In the genomic region with DNA sequence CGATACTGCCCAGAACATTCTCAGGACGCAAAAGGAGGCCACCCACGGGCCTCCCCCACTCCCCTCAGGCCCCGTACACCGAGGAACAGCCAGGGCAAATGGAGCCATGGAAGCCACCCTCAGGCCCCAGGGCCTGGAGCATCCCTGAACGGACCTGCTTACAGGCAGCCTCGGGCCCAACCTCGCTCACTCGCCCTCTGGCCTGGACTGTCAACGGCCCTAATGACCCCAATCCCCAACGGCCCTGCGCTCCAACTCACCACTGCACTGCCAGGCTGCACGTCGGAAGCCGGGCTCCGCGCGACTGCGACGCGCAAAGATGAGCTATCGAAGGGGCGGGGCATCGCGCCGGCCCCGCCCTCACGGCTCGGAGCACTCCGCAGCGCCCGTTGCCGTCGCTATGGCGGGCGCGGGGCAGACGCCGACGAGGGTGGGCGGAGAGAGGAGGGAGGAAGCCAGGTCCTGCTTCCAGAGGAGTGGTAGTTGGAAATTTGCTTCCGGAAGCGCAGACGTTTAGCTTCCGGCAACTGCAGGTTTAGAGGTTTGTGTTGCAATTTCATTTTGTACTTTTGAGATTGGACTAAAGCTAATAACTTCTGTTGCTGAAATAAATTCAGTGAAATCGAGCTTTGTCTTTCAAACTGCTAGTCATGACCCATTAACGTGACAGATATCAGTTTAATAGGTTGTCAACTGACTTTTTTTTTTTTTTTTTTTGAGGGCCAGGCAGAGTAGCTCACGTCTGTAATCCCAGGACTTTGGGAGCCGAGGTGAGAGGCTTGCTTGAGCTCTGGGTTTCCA, we compare ENCODE assay signal across 8 cellular contexts. TPM values are rescaled to one million over a fixed set of nuclear protein-coding genes. Genes with fewer than 3 reads are reported as not detected.
DNase-seq lines count a peak whose midpoint lies in the region; ATAC-seq and TF ChIP-seq lines count a peak whose summit lies in the region.

SKIC8 (minus strand) TSS at position 308 of the 801 bp plus-strand sequence. CDS start 3,923 bp downstream, outside the sequence.

- BruUV-seq in Panc1 (replicated peaks; lab: Mats Ljungman, UMichigan), result TSS peak; percentile 97

- H3K9me3 ChIP-seq in Panc1 (ENCODE audit: control insufficient read depth, insufficient read depth, low read depth, low read length), result no peaks in the 10 kb centered on the region
- H3K9me3 ChIP-seq in muscle layer of duodenum (ENCODE audit: control insufficient read depth in 1 of 2, low read length in 2 of 2), result no peaks in the 10 kb centered on the region

- H3K9me3 Mint-ChIP-seq in activated T-cell treated with anti-CD3 and anti-CD28 coated beads, Interleukin-2, amount 50 U/mL, for 24 hours, result no peaks in the 10 kb centered on the region

- peak within 1 kb of the TSS; percentile 93 for H3K27ac Mint-ChIP-seq in activated T-cell treated with anti-CD3 and anti-CD28 coated beads, Interleukin-2, amount 50 U/mL, for 24 hours

- H3K4me1 ChIP-seq in Panc1 (ENCODE audit: control insufficient read depth, insufficient read depth, low read length), result peaks cover 12% of the 10 kb centered on the region
- H3K4me1 ChIP-seq in muscle layer of duodenum (ENCODE audit: control insufficient read depth in 1 of 2, insufficient read depth in 2 of 2, low read length in 2 of 2), result peaks cover 5 to 15% of the 10 kb centered on the region in 2 donors

- H3K36me3 Mint-ChIP-seq in activated T-cell treated with anti-CD3 and anti-CD28 coated beads, Interleukin-2, amount 50 U/mL, for 24 hours (ENCODE audit: low read depth), result peaks cover 28% of the 10 kb centered on the region

- H3K4me3 ChIP-seq in Panc1 (ENCODE audit: low read depth in 2 of 2, low read length in 2 of 2) (peak within 1 kb of the TSS; percentile 80 to 97), muscle layer of duodenum (ENCODE audit: low read depth in 1 of 2, low read length in 2 of 2) (peak within 1 kb of the TSS; percentile 92 to 95)

- peak within 1 kb of the TSS; percentile 95 for H3K4me3 Mint-ChIP-seq in activated T-cell treated with anti-CD3 and anti-CD28 coated beads, Interleukin-2, amount 50 U/mL, for 24 hours

- no peaks in the 10 kb centered on the region for H3K27me3 Mint-ChIP-seq in activated T-cell treated with anti-CD3 and anti-CD28 coated beads, Interleukin-2, amount 50 U/mL, for 24 hours

- peak; percentile 77 for DNase-seq in DMS79 (lab: John Stamatoyannopoulos, UW)
- peak; percentile 76 for DNase-seq in KG1 (lab: John Stamatoyannopoulos, UW)
- peak; percentile 81 for DNase-seq in Panc1 (ENCODE audit: low read depth, low spot score)
- peak; percentile 95 for DNase-seq in activated T-cell treated with anti-CD3 and anti-CD28 coated beads, Interleukin-2, amount 50 U/mL, for 24 hours
- peak; percentile 72 for DNase-seq in stimulated activated CD8-positive, alpha-beta memory T cell treated with anti-CD3 and anti-CD28 coated beads, Interleukin-7, amount 100 ng/mL, for 24 hours (ENCODE audit: low read depth)

- CTCF ChIA-PET in Panc1 (lab: Charles Lee), result interaction anchor here (0.6 to 1.1 kb wide), 3 partner anchors 8 to 439 kb away, joined by 3 to 4 read pairs (median 3); no protein-coding TSS in a partner anchor

- in situ Hi-C loops in Panc1 (cut with HindIII; ENCODE audit: low pct_unique_long_range_greater_than_20kb, low sequenced_read_pairs), result no loop called here

- POLR2A ChIA-PET in Panc1 (lab: Charles Lee), result interaction anchor here (0.5 to 1.4 kb wide), 17 partner anchors 10 to 551 kb away, joined by 3 to 8 read pairs (median 4); partner anchors contain the start of gene CIB2

- intact Hi-C loops in Panc1 (cut with micrococcal nuclease; ENCODE audit: unreplicated experiment), result no loop called here

- H3K4me1 Mint-ChIP-seq in activated T-cell treated with anti-CD3 and anti-CD28 coated beads, Interleukin-2, amount 50 U/mL, for 24 hours (ENCODE audit: low read depth), result peaks cover 43% of the 10 kb centered on the region

- H3K27ac ChIP-seq in Panc1 (ENCODE audit: low read length), result peak within 1 kb of the TSS; percentile 91
- H3K27ac ChIP-seq in muscle layer of duodenum (ENCODE audit: low read length), result peak within 1 kb of the TSS; percentile 88

- H3K27me3 ChIP-seq in Panc1 (ENCODE audit: control insufficient read depth, insufficient read depth, low read length), result no peaks in the 10 kb centered on the region
- no peaks in the 10 kb centered on the region for H3K27me3 ChIP-seq in muscle layer of duodenum (ENCODE audit: low read depth, low read length)

- no peak for TF ChIP-seq CTCF in Panc1 (IDR thresholded peaks at IDR 0.05)

- ATAC-seq in GM21723 (IDR thresholded peaks at IDR 0.05; ENCODE audit: unreplicated experiment), result peak; percentile 79
- peak; percentile 99 for ATAC-seq in Panc1
- peak; percentile 98 for ATAC-seq in esophagus mucosa

- H3K36me3 ChIP-seq in Panc1 (ENCODE audit: control insufficient read depth, insufficient read depth, low read length) (no peaks in the 10 kb centered on the region; the same call in 1 of the 2 replicates), muscle layer of duodenum (ENCODE audit: control insufficient read depth in 1 of 2, insufficient read depth in 2 of 2, low read length in 2 of 2) (peaks cover 6 to 7% of the 10 kb centered on the region in 2 donors)

RNA-seq across cellular contexts. Expression of gene SKIC8, which starts in this region (rescaled TPM):
- total RNA-seq in Panc1 (2021; ENCODE audit: unreplicated experiment) (66.3 TPM), esophagus mucosa (38.3 TPM)
- 62.4 TPM for polyA plus RNA-seq in Panc1 (2012; ENCODE audit: insufficient read length)

Comparison
In these comparisons a context has a peak if more than half of its experiments do, and no peak if none do; other contexts are left out.
1. Peak in every context shown above with its lines: DNase-seq, ATAC-seq, H3K4me3 ChIP-seq and H3K27ac ChIP-seq.